ENCODE assay signal across 7 cellular contexts in the genomic region with DNA sequence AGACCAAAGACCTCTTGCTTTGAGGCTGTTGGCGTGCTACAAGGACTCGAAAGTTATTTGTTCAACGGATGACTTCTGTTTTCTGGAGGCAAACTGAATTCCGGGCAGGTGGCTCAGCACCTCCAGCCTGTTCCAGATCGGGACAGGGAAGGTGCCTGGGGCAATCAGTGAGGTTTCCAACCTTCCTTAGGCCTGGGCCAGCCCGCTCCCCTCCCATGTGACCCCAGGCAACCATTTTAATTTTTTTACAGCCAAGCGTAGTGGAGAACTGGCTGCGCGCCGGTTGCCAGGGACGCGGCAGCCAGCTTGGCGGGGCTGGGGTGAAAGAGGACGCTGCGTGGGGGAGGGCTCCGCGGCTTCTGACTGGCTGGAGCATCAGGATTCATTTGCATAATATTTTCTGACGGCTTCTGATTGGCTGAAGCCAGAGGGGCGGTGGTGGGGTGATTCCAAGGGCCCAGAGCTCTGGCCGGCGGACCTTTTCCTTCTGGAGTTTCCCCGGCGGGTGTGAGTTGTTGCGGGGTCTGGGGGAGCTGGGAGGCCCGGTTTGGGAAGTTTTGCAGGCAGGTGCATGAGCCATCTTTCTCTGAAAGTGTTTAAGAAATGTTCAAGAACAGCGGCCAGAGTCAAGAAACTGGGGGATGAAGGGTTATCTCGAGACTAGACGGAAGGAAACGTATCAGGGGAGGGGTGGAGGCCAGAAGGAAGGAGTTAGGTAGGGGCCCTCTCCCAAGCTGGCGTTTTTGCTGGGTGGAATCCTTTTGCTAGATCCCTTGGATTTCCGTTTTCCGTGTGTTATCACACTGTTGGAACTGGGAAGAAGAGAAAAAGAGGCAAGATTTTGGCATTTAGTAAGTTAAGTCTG. TPM values are rescaled to one million over a fixed set of nuclear protein-coding genes. Genes with fewer than 3 reads are reported as not detected.
DNase-seq lines count a peak whose midpoint lies in the region; ATAC-seq and TF ChIP-seq lines count a peak whose summit lies in the region.

Gene MID1IP1 (plus strand): TSS at position 479 of the 865 bp plus-strand sequence. CDS start 3,488 bp downstream, outside the sequence.

- peaks cover 20% of the 10 kb centered on the region for H3K4me1 Mint-ChIP-seq in mesothelial cell of epicardium

- H3K36me3 Mint-ChIP-seq in mesothelial cell of epicardium = no peaks in the 10 kb centered on the region

- H3K27ac ChIP-seq in epithelial cell of prostate = peak within 1 kb of the TSS; percentile 90

- ATAC-seq in GM18870 (IDR thresholded peaks at IDR 0.05; ENCODE audit: unreplicated experiment) (peak; percentile 50), HG03575 (IDR thresholded peaks at IDR 0.05; ENCODE audit: extremely low read depth, insufficient number of reproducible peaks, low FRiP score, unreplicated experiment) (peak; percentile 24)

- H3K9me3 Mint-ChIP-seq in mesothelial cell of epicardium = peaks cover 23% of the 10 kb centered on the region

- TF ChIP-seq CTCF in mesothelial cell of epicardium (IDR thresholded peaks at IDR 0.05; ENCODE audit: unreplicated experiment) = no peak

- no peaks in the 10 kb centered on the region for H3K9me3 ChIP-seq in NT2/D1 (ENCODE audit: insufficient read depth, low read length)

- H3K4me1 ChIP-seq in NT2/D1 (ENCODE audit: insufficient read depth, insufficient read length) = peaks cover 5% of the 10 kb centered on the region

- H3K4me3 ChIP-seq in NT2/D1 (ENCODE audit: insufficient read length, low read depth) = peak within 1 kb of the TSS; percentile 79

- H3K4me3 Mint-ChIP-seq in mesothelial cell of epicardium = peak within 1 kb of the TSS; percentile 80

- H3K27me3 Mint-ChIP-seq in mesothelial cell of epicardium (ENCODE audit: low read depth) = no peaks in the 10 kb centered on the region

- H3K27me3 ChIP-seq in NT2/D1 (ENCODE audit: insufficient read depth, insufficient read length) = no peaks in the 10 kb centered on the region

- H3K9ac ChIP-seq in NT2/D1 (ENCODE audit: insufficient read length, low read depth) = peak within 1 kb of the TSS; percentile 94

- DNase-seq in NT2/D1 (ENCODE audit: low read depth, low spot score) = peak; percentile 85
- DNase-seq in activated T-cell treated with anti-CD3 and anti-CD28 coated beads, Interleukin-2, amount 50 U/mL, for 48 hours = peak; percentile 77 to 82
- DNase-seq in epithelial cell of prostate (ENCODE audit: low read depth, low spot score) = peak; percentile 60
- peak; percentile 73 to 85 for DNase-seq in mesothelial cell of epicardium (ENCODE audit: low spot score in 2 of 2, unreplicated experiment in 2 of 2)
- DNase-seq in stimulated activated CD8-positive, alpha-beta memory T cell treated with anti-CD3 and anti-CD28 coated beads, Interleukin-2, amount 100 ng/mL, for 48 hours (ENCODE audit: low read depth in 2 of 2) = peak; percentile 49 to 50

- H3K36me3 ChIP-seq in NT2/D1 (ENCODE audit: insufficient read depth, insufficient read length, low read length) = peaks cover 16% of the 10 kb centered on the region

- H3K27ac Mint-ChIP-seq in mesothelial cell of epicardium = peak within 1 kb of the TSS; percentile 97

RNA-seq across cellular contexts. Expression of gene MID1IP1, which starts in this region (rescaled TPM):
- 21.4 to 24.0 TPM (median 22.0 TPM) in 3 replicates for total RNA-seq in mesothelial cell of epicardium

Comparison
In these comparisons a context has a peak if more than half of its experiments do, and no peak if none do; other contexts are left out.
1. Peak in every context shown above with its lines: DNase-seq, ATAC-seq, H3K4me3 ChIP-seq and H3K27ac ChIP-seq.